21 cellular contexts compared by ENCODE assay signal in genomic region chr5:105197531-105197930, GRCh38.
DNase-seq lines count a peak whose midpoint lies in the region; ATAC-seq, FAIRE-seq and TF ChIP-seq lines count a peak whose summit lies in the region.
"Had no signal": no experiment of that assay in that cellular context is flagged by ENCODE, and none has a peak within 500 bp of the region (broad histone marks: within the 10 kb centered on the region; RNA-seq: fewer than 3 reads in every experiment).

No MANE protein-coding gene starts in this region.

- TF ChIP-seq RAD21 in A549 (conservative IDR thresholded peaks at IDR 0.05 in 1 of 2, IDR thresholded peaks at IDR 0.05 in 1 of 2) (no peak), IMR-90 (IDR thresholded peaks at IDR 0.05; ENCODE audit: low read length) (no peak), K562 (CRISPR knock-in tag; conservative IDR thresholded peaks at IDR 0.05 in 1 of 2, IDR thresholded peaks at IDR 0.05 in 1 of 2) (no peak)

- no peak overlapping the region for H4K91ac ChIP-seq in IMR-90 (ENCODE audit: insufficient read depth, low read depth, low read length)

- H3K27me3 ChIP-seq in IMR-90 (ENCODE audit: control insufficient read depth, insufficient read depth, low read length) (no peaks in the 10 kb centered on the region), K562 (ENCODE audit: control insufficient read depth in 2 of 2, insufficient read depth in 2 of 2, low read length in 2 of 2) (no peaks in the 10 kb centered on the region), endothelial cell of umbilical vein (ENCODE audit: control insufficient read depth in 2 of 2, insufficient read depth in 2 of 2, low read length in 2 of 2) (no peaks in the 10 kb centered on the region), brain microvascular endothelial cell (replicated peaks) (no peaks in the 10 kb centered on the region), body of pancreas (no peaks in the 10 kb centered on the region)
- H3K27me3 ChIP-seq: BLaER1 treated with 17β-estradiol and CSF1 and Interleukin-3, amounts not matched to agents 10 nM and 100 nM had no signal

- H2BK120ac ChIP-seq in IMR-90 (ENCODE audit: low read depth, low read length), result no peak overlapping the region

- H2AK9ac ChIP-seq in IMR-90 (replicated peaks; ENCODE audit: low read depth, low read length, poor library complexity), result no peak overlapping the region

- no peak overlapping the region for H3K18ac ChIP-seq in IMR-90 (ENCODE audit: low read depth, low read length)

- TF ChIP-seq CTCF in A549 (IDR thresholded peaks at IDR 0.05) (no peak), IMR-90 (conservative IDR thresholded peaks at IDR 0.05; ENCODE audit: low read depth, low read length) (no peak), K562 (IDR thresholded peaks at IDR 0.05 in 2 of 3, conservative IDR thresholded peaks at IDR 0.05 in 1 of 3; ENCODE audit: insufficient read depth in 2 of 3, low read depth in 1 of 3, low read length in 3 of 3) (no peak), endothelial cell of umbilical vein (IDR thresholded peaks at IDR 0.05; ENCODE audit: extremely low read depth in 1 of 2, insufficient read depth in 1 of 2, low read depth in 1 of 2, low read length in 2 of 2) (no peak), brain microvascular endothelial cell (IDR thresholded peaks at IDR 0.05; ENCODE audit: low read depth, low read length, missing control alignments) (no peak), body of pancreas (IDR thresholded peaks at IDR 0.05) (no peak)

- H3K79me1 ChIP-seq in IMR-90 (ENCODE audit: low read depth in 1 of 2, low read length in 2 of 2), result no peaks in the 10 kb centered on the region

- 52% methylated on average over 3 of the region's 3 CpGs for WGBS in A549 (ENCODE audit: missing lambda C conversion rate)
- no CpG with 5 or more reads among the region's 3 CpGs for WGBS in IMR-90 (ENCODE audit: extremely low coverage in 2 of 2, insufficient read length in 1 of 2), 2 experiments
- WGBS in K562 (ENCODE audit: insufficient coverage, low coverage, missing lambda C conversion rate), result 69% methylated on average over 3 of the region's 3 CpGs
- WGBS in body of pancreas, 2 donors, result 73 to 75% methylated on average over 3 of the region's 3 CpGs

- H3K23ac ChIP-seq in IMR-90 (ENCODE audit: low read depth, low read length), result no peak overlapping the region

- H3K27ac ChIP-seq in A549 (no peak overlapping the region), IMR-90 (ENCODE audit: insufficient read depth, low read length) (no peak overlapping the region), K562 (ENCODE audit: extremely low read depth, low read depth, low read length) (no peak overlapping the region), endothelial cell of umbilical vein (ENCODE audit: insufficient read depth, low read depth, low read length) (no peak overlapping the region), brain microvascular endothelial cell (no peak overlapping the region), body of pancreas (no peak overlapping the region)
- H3K27ac ChIP-seq: BLaER1 treated with 17β-estradiol and CSF1 and Interleukin-3, amounts not matched to agents 10 nM and 100 nM; C4-2B had no signal

- H2BK15ac ChIP-seq in IMR-90 (ENCODE audit: low read depth, low read length), result no peak overlapping the region

- H2AK5ac ChIP-seq in IMR-90 (ENCODE audit: low read depth, low read length), result no peak overlapping the region

- no peak overlapping the region for H3K4me2 ChIP-seq in A549
- no peak overlapping the region for H3K4me2 ChIP-seq in IMR-90 (ENCODE audit: low read depth, low read length)
- H3K4me2 ChIP-seq in K562 (ENCODE audit: insufficient read depth, low read length), result no peak overlapping the region
- H3K4me2 ChIP-seq in endothelial cell of umbilical vein (ENCODE audit: insufficient read depth, low read length), result no peak overlapping the region
- H3K4me2 ChIP-seq: BLaER1 treated with 17β-estradiol and CSF1 and Interleukin-3, amounts not matched to agents 10 nM and 100 nM had no signal

- no peak overlapping the region for H3K9ac ChIP-seq in IMR-90 (ENCODE audit: low read depth, low read length)
- no peak overlapping the region for H3K9ac ChIP-seq in K562 (ENCODE audit: insufficient read depth in 1 of 2, low read depth in 2 of 2, low read length in 2 of 2)
- H3K9ac ChIP-seq in endothelial cell of umbilical vein (replicated peaks; ENCODE audit: extremely low read depth, insufficient read depth, low read length), result no peak overlapping the region
- H3K9ac ChIP-seq: BLaER1 treated with 17β-estradiol and CSF1 and Interleukin-3, amounts not matched to agents 10 nM and 100 nM had no signal

- no peak overlapping the region for H4K5ac ChIP-seq in IMR-90 (ENCODE audit: low read depth, low read length)

- in situ Hi-C loops in IMR-90 (cut with MboI; ENCODE audit: low sequenced_read_pairs) (no loop called here), K562 (cut with MboI) (no loop called here), brain microvascular endothelial cell (cut with HindIII; ENCODE audit: low pct_ligation_motif_present, low sequenced_read_pairs) (no loop called here)

- H3K9me3 ChIP-seq in A549 (no peaks in the 10 kb centered on the region; the same call in 2 of the 3 replicates), IMR-90 (ENCODE audit: control insufficient read depth, insufficient read depth, low read length) (no peaks in the 10 kb centered on the region), K562 (replicated peaks; ENCODE audit: control insufficient read depth, insufficient read depth, low read depth, low read length) (no peaks in the 10 kb centered on the region), endothelial cell of umbilical vein (replicated peaks; ENCODE audit: control insufficient read depth, insufficient read depth, low read length) (no peaks in the 10 kb centered on the region), body of pancreas (no peaks in the 10 kb centered on the region)
- H3K9me3 ChIP-seq: BLaER1 treated with 17β-estradiol and CSF1 and Interleukin-3, amounts not matched to agents 10 nM and 100 nM; Caco-2 had no signal

- no peak overlapping the region for H3K4ac ChIP-seq in IMR-90 (ENCODE audit: low read depth, low read length)

- TF ChIP-seq EP300 in A549 (IDR thresholded peaks at IDR 0.05), result no peak
- no peak for TF ChIP-seq EP300 in K562 (IDR thresholded peaks at IDR 0.05; ENCODE audit: low read length)

- CTCF ChIA-PET in A549 (lab: Yijun Ruan, JAX) (no interaction called here), IMR-90 (lab: Yijun Ruan, JAX) (no interaction called here), K562 (lab: Yijun Ruan, JAX; ENCODE audit: low intra/inter-chr PET ratio) (no interaction called here), endothelial cell of umbilical vein (lab: Charles Lee) (interaction anchor here (0.9 kb wide), 1 partner anchor 26 kb away, joined by 3 read pairs; no protein-coding TSS in a partner anchor)

- H3K4me3 ChIP-seq in A549 (no peak overlapping the region), IMR-90 (ENCODE audit: insufficient read depth, low read depth, low read length) (no peak overlapping the region), K562 (no peak overlapping the region), endothelial cell of umbilical vein (replicated peaks in 1 of 3; ENCODE audit: insufficient read depth in 1 of 3, low read depth in 1 of 3, low read length in 3 of 3) (no peak overlapping the region), brain microvascular endothelial cell (ENCODE audit: low read depth, low read length) (no peak overlapping the region), body of pancreas (no peak overlapping the region)
- H3K4me3 ChIP-seq: BLaER1 treated with 17β-estradiol and CSF1 and Interleukin-3, amounts not matched to agents 10 nM and 100 nM had no signal

- ATAC-seq in A549 (no peak), IMR-90 (ENCODE audit: low read depth) (no peak), K562 (no peak), body of pancreas (no peak)
- ATAC-seq: CD8-positive, alpha-beta T cell had no signal

- TF ChIP-seq POLR2A in A549 (IDR thresholded peaks at IDR 0.05; ENCODE audit: low read length) (no peak), IMR-90 (IDR thresholded peaks at IDR 0.05; ENCODE audit: low read depth, low read length) (no peak), K562 (conservative IDR thresholded peaks at IDR 0.05) (no peak), endothelial cell of umbilical vein (IDR thresholded peaks at IDR 0.05; ENCODE audit: low read depth, low read length) (no peak), body of pancreas (IDR thresholded peaks at IDR 0.05) (no peak)

- H4K8ac ChIP-seq in IMR-90 (ENCODE audit: low read depth in 2 of 2, low read length in 2 of 2), result no peak overlapping the region

- no peaks in the 10 kb centered on the region for H3K79me2 ChIP-seq in K562 (ENCODE audit: control insufficient read depth, insufficient read depth, low read length)
- H3K79me2 ChIP-seq in endothelial cell of umbilical vein (ENCODE audit: control insufficient read depth, insufficient read depth, low read length), result no peaks in the 10 kb centered on the region

- no peak overlapping the region for H2BK20ac ChIP-seq in IMR-90 (ENCODE audit: low read depth, low read length)

- intact Hi-C loops in IMR-90 (cut with micrococcal nuclease), result no loop called here
- intact Hi-C loops in K562 (cut with micrococcal nuclease), result no loop called here
- intact Hi-C loops in endothelial cell of umbilical vein (cut with micrococcal nuclease), result no loop called here
- intact Hi-C loops in body of pancreas (cut with DNase I), result no loop called here

- no peaks in the 10 kb centered on the region for H3K36me3 ChIP-seq in IMR-90 (ENCODE audit: control insufficient read depth, insufficient read depth, low read length)
- no peaks in the 10 kb centered on the region for H3K36me3 ChIP-seq in K562 (ENCODE audit: control insufficient read depth, insufficient read depth, low read length)
- no peaks in the 10 kb centered on the region for H3K36me3 ChIP-seq in endothelial cell of umbilical vein (ENCODE audit: control insufficient read depth in 2 of 2, extremely low read depth in 1 of 2, insufficient read depth in 2 of 2, low read length in 2 of 2)
- no peaks in the 10 kb centered on the region for H3K36me3 ChIP-seq in brain microvascular endothelial cell (replicated peaks)
- H3K36me3 ChIP-seq in body of pancreas (replicated peaks in 1 of 2; ENCODE audit: insufficient read depth in 1 of 2, low read depth in 2 of 2), result no peaks in the 10 kb centered on the region
- H3K36me3 ChIP-seq: BLaER1 treated with 17β-estradiol and CSF1 and Interleukin-3, amounts not matched to agents 10 nM and 100 nM had no signal

- POLR2A ChIA-PET in A549 (lab: Yijun Ruan, JAX) (no interaction called here), IMR-90 (lab: Charles Lee; ENCODE audit: unreplicated experiment) (no interaction called here), K562 (lab: Yijun Ruan, JAX) (no interaction called here), endothelial cell of umbilical vein (lab: Charles Lee) (no interaction called here)

- FAIRE-seq in A549 (lab: Jason Lieb, UNC), result no peak
- no peak for FAIRE-seq in K562 (lab: Jason Lieb, UNC)
- FAIRE-seq in endothelial cell of umbilical vein (lab: Jason Lieb, UNC), result peak; percentile 21
- FAIRE-seq: A204.1, D721Med, GM12891, GM19239 had no signal

- H3K9me1 ChIP-seq in IMR-90 (ENCODE audit: insufficient read depth, low read length) (no peaks in the 10 kb centered on the region), K562 (ENCODE audit: control insufficient read depth, insufficient read depth, low read length) (no peaks in the 10 kb centered on the region), endothelial cell of umbilical vein (replicated peaks; ENCODE audit: control insufficient read depth, extremely low read depth, insufficient read depth, low read length) (no peaks in the 10 kb centered on the region)

- H3K56ac ChIP-seq in IMR-90 (ENCODE audit: extremely low read depth, insufficient read depth, low read length), result no peak overlapping the region

- H4K20me1 ChIP-seq in IMR-90 (ENCODE audit: insufficient read depth, low read length) (no peaks in the 10 kb centered on the region), K562 (replicated peaks; ENCODE audit: control insufficient read depth, insufficient read depth, low read length) (no peaks in the 10 kb centered on the region), endothelial cell of umbilical vein (replicated peaks; ENCODE audit: control insufficient read depth, extremely low read depth, insufficient read depth, low read length) (no peaks in the 10 kb centered on the region)
- H4K20me1 ChIP-seq: BLaER1 treated with 17β-estradiol and CSF1 and Interleukin-3, amounts not matched to agents 10 nM and 100 nM had no signal

- no TSS peak for BruUV-seq in IMR-90 (replicated peaks; lab: Mats Ljungman, UMichigan)
- BruUV-seq in K562 (replicated peaks; lab: Mats Ljungman, UMichigan), result no TSS peak
- BruUV-seq in endothelial cell of umbilical vein (replicated peaks; lab: Mats Ljungman, UMichigan), result no TSS peak

- no peak overlapping the region for H2AFZ ChIP-seq in IMR-90 (replicated peaks; ENCODE audit: low read length, poor library complexity)
- no peak overlapping the region for H2AFZ ChIP-seq in K562 (ENCODE audit: low read depth, low read length)
- no peak overlapping the region for H2AFZ ChIP-seq in endothelial cell of umbilical vein (ENCODE audit: low read depth, low read length)

- no peaks in the 10 kb centered on the region for H3K4me1 ChIP-seq in A549
- no peaks in the 10 kb centered on the region for H3K4me1 ChIP-seq in IMR-90 (ENCODE audit: control insufficient read depth, insufficient read depth, low read length)
- H3K4me1 ChIP-seq in K562 (replicated peaks in 1 of 2; ENCODE audit: control insufficient read depth in 2 of 2, insufficient read depth in 2 of 2, low read length in 2 of 2), result no peaks in the 10 kb centered on the region
- H3K4me1 ChIP-seq in endothelial cell of umbilical vein (ENCODE audit: control insufficient read depth, extremely low read depth, insufficient read depth, low read length), result no peaks in the 10 kb centered on the region
- no peaks in the 10 kb centered on the region for H3K4me1 ChIP-seq in body of pancreas
- H3K4me1 ChIP-seq: BLaER1 treated with 17β-estradiol and CSF1 and Interleukin-3, amounts not matched to agents 10 nM and 100 nM; Caco-2 had no signal

- dilution Hi-C loops in IMR-90 (cut with HindIII; ENCODE audit: low sequenced_read_pairs, unreplicated experiment), result no loop called here
- dilution Hi-C loops in endothelial cell of umbilical vein (cut with MboI; ENCODE audit: extremely low pct_ligation_motif_present, low sequenced_read_pairs), result no loop called here

- no peak overlapping the region for H3K14ac ChIP-seq in IMR-90 (replicated peaks; ENCODE audit: low read depth, low read length)

- H2BK5ac ChIP-seq in IMR-90 (ENCODE audit: low read depth, low read length, poor library complexity, severe bottlenecking), result no peak overlapping the region

- DNase-seq in A549 (ENCODE audit: low read depth in 1 of 2, low spot score in 1 of 2) (no peak), IMR-90 (no peak), K562 (ENCODE audit: extremely low read depth in 1 of 4, low spot score in 3 of 4) (no peak), endothelial cell of umbilical vein (ENCODE audit: low read depth, low spot score) (no peak), brain microvascular endothelial cell (no peak), body of pancreas (no peak)
- DNase-seq in activated CD8-positive, alpha-beta memory T cell treated with anti-CD3 and anti-CD28 coated beads, Interleukin-2, amount 50 U/mL, for 48 hours, result no peak
- DNase-seq: 8988T; AML-193; Caco-2; Calu3; CD4-positive, alpha-beta T cell; CD8-positive, alpha-beta T cell; DMS79 treated with DMSO at 0.1 percent for 48 hours; GF-D8 had no signal

Comparison
In these comparisons a context has a peak if more than half of its experiments do, and no peak if none do; other contexts are left out.
1. Of the 35 proteins assayed by ChIP-seq in both K562 and A549: peak only in K562: none; only in A549: MAFK; in both: none; in neither: 34.